Comparison of ENCODE assay signal across 1 cellular context in genomic region chr4:108762559-108763225, GRCh38.
TF ChIP-seq lines count a peak whose summit lies in the region.

ETNPPL (minus strand) TSS chr4:108763053; CDS start chr4:108762898, 155 bp downstream.

TF ChIP-seq in HepG2, 621 proteins besides CTCF, POLR2A, EP300 and RAD21 (continued from another document and continues in another):
- TF ChIP-seq KIAA2018 (CRISPR knock-in tag; IDR thresholded peaks at IDR 0.05; ENCODE audit: borderline replicate concordance) (no peak), AKNA (CRISPR knock-in tag; IDR thresholded peaks at IDR 0.05; ENCODE audit: borderline replicate concordance) (no peak), EZH2 (conservative IDR thresholded peaks at IDR 0.05; ENCODE audit: low read depth, low read length) (no peak), HOXA9 (CRISPR knock-in tag; IDR thresholded peaks at IDR 0.05; ENCODE audit: borderline replicate concordance) (peak; percentile 47; the same call in 1 of the 2 replicates), STAG1 (CRISPR knock-in tag; IDR thresholded peaks at IDR 0.05) (0 out of 2 replicates have a peak, but pooled peaks have one; percentile 6), KMT2B (CRISPR knock-in tag; IDR thresholded peaks at IDR 0.05) (peak; percentile 70; the same call in 1 of the 2 replicates), ATF5 (CRISPR knock-in tag; IDR thresholded peaks at IDR 0.05; ENCODE audit: low read depth) (no peak), CBX1 (IDR thresholded peaks at IDR 0.05; ENCODE audit: low read depth) (no peak), ZNF362 (CRISPR knock-in tag; IDR thresholded peaks at IDR 0.05; ENCODE audit: borderline replicate concordance) (no peak), HNRNPH1 (optimal IDR thresholded peaks at IDR 0.05; ENCODE audit: low read depth, low read length) (no peak), POGK (CRISPR knock-in tag; conservative IDR thresholded peaks at IDR 0.05) (no peak), ZNF577 (CRISPR knock-in tag; IDR thresholded peaks at IDR 0.05; ENCODE audit: borderline replicate concordance, low read depth) (no peak), MIXL1 (CRISPR knock-in tag; IDR thresholded peaks at IDR 0.05) (no peak), SP2 (CRISPR knock-in tag; IDR thresholded peaks at IDR 0.05) (no peak), CREB3 (CRISPR knock-in tag; IDR thresholded peaks at IDR 0.05) (0 out of 2 replicates have a peak, but pooled peaks have one; percentile 5), ZSCAN29 (CRISPR knock-in tag; conservative IDR thresholded peaks at IDR 0.05) (peak; percentile 63; the same call in 1 of the 2 replicates), FOXO4 (CRISPR knock-in tag; conservative IDR thresholded peaks at IDR 0.05) (no peak), CHD4 (IDR thresholded peaks at IDR 0.05; ENCODE audit: borderline replicate concordance, low read length) (no peak), ZNF549 (CRISPR knock-in tag; IDR thresholded peaks at IDR 0.05) (no peak), PHF21A (CRISPR knock-in tag; IDR thresholded peaks at IDR 0.05) (peak; percentile 66; the same call in 1 of the 2 replicates), ZHX2 (IDR thresholded peaks at IDR 0.05; ENCODE audit: low read depth) (no peak), ZHX2 (CRISPR knock-in tag; IDR thresholded peaks at IDR 0.05; ENCODE audit: borderline replicate concordance) (no peak), REL (CRISPR knock-in tag; conservative IDR thresholded peaks at IDR 0.05) (no peak)
